12 cellular contexts compared by ENCODE assay signal in genomic region chr18:7812431-7813063, GRCh38.
DNase-seq lines count a peak whose midpoint lies in the region; ATAC-seq and TF ChIP-seq lines count a peak whose summit lies in the region.
"Had no signal": no experiment of that assay in that cellular context is flagged by ENCODE, and none has a peak within 500 bp of the region (broad histone marks: within the 10 kb centered on the region; RNA-seq: fewer than 3 reads in every experiment).

No MANE protein-coding gene starts in this region.

- H3K36me3 ChIP-seq in sigmoid colon, result no peaks in the 10 kb centered on the region
- H3K36me3 ChIP-seq: BLaER1, prostate gland had no signal

- TF ChIP-seq POLR2A in sigmoid colon (IDR thresholded peaks at IDR 0.05), result no peak

- H3K27me3 ChIP-seq in sigmoid colon, result no peaks in the 10 kb centered on the region
- H3K27me3 ChIP-seq: BLaER1 had no signal

- H3K4me3 ChIP-seq in choroid plexus epithelial cell (ENCODE audit: low read depth, low read length) (no peak overlapping the region), sigmoid colon (no peak overlapping the region)
- H3K4me3 ChIP-seq: BLaER1, coronary artery, prostate gland had no signal

- TF ChIP-seq CTCF in choroid plexus epithelial cell (conservative IDR thresholded peaks at IDR 0.05; ENCODE audit: low read depth, low read length), result no peak
- no peak for TF ChIP-seq CTCF in sigmoid colon (IDR thresholded peaks at IDR 0.05)

- peaks cover 0 to 6% (median 1%) of the 10 kb centered on the region in 4 donors for H3K9me3 ChIP-seq in sigmoid colon

- no peak for TF ChIP-seq EP300 in sigmoid colon (IDR thresholded peaks at IDR 0.05)

- intact Hi-C loops in sigmoid colon (cut with DNase I), result no loop called here

- H3K27ac ChIP-seq in sigmoid colon, result peak overlapping the region in 1 of 4 donors; percentile 40
- H3K27ac ChIP-seq: BLaER1, coronary artery, prostate gland had no signal

- 90 to 95% methylated on average over 3 of the region's 3 CpGs for WGBS in sigmoid colon, 2 donors

- H3K4me1 ChIP-seq in sigmoid colon, result peaks cover 0 to 31% (median 19%) of the 10 kb centered on the region in 4 donors
- H3K4me1 ChIP-seq: prostate gland had no signal

- peak; percentile 86 for DNase-seq in A172 (ENCODE audit: low spot score)
- peak; percentile 75 for DNase-seq in HS-27A (ENCODE audit: low read depth)
- DNase-seq in choroid plexus epithelial cell (ENCODE audit: low read depth), result peak; percentile 90
- peak; percentile 34 to 48 for DNase-seq in lung microvascular endothelial cell (ENCODE audit: low read depth in 2 of 2)
- no peak for DNase-seq in activated CD8-positive, alpha-beta memory T cell treated with anti-CD3 and anti-CD28 coated beads, Interleukin-2, amount 50 U/mL, for 48 hours
- DNase-seq in NCI-H446 treated with DMSO at 0.1 percent for 48 hours (lab: John Stamatoyannopoulos, UW), result no peak
- no peak for DNase-seq in sigmoid colon
- DNase-seq: NCI-H774 had no signal

- ATAC-seq in GM19328 (IDR thresholded peaks at IDR 0.05; ENCODE audit: unreplicated experiment), result no peak

Comparison
In these comparisons a context has a peak if more than half of its experiments do, and no peak if none do; other contexts are left out.
1. DNase-seq: peak in A172 (single experiment), HS-27A (single experiment), choroid plexus epithelial cell (single experiment) and lung microvascular endothelial cell (2 of 2); none in activated CD8-positive, alpha-beta memory T cell treated with anti-CD3 and anti-CD28 coated beads, Interleukin-2, amount 50 U/mL, for 48 hours (single experiment), NCI-H446 treated with DMSO at 0.1 percent for 48 hours (single experiment) and sigmoid colon (single experiment).